Comparison of ENCODE assay signal across 1 cellular context in the genomic region with DNA sequence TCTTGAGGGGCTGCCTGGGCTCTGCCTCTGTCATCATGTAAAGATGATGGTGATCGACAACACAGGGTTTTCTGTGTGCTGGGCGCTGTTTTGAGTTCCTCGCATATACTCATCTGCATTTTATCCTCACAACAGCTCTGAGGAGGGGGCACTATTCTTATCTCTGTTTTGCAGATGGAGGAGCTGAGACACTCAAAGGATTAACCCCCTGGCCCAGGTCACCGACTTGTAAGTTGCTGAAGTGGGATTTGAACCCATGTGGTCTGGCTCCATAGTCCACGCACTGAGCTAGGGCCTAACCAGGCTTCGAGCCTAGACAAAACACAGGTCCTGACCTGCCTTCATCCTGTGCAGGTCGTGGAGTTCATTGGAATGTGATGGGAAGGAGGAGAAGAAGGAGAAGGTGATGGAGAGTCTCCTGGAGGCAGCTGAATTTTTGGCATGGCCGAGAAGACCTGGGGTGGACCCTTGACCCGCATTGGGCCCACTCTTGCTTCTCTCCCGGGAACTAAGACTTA.
TF ChIP-seq lines count a peak whose summit lies in the region.

No MANE protein-coding gene starts in this region.

TF ChIP-seq in K562, 482 proteins besides CTCF, POLR2A, EP300 and RAD21 (continued from another document and continues in another):
- TF ChIP-seq, protein P1, sequence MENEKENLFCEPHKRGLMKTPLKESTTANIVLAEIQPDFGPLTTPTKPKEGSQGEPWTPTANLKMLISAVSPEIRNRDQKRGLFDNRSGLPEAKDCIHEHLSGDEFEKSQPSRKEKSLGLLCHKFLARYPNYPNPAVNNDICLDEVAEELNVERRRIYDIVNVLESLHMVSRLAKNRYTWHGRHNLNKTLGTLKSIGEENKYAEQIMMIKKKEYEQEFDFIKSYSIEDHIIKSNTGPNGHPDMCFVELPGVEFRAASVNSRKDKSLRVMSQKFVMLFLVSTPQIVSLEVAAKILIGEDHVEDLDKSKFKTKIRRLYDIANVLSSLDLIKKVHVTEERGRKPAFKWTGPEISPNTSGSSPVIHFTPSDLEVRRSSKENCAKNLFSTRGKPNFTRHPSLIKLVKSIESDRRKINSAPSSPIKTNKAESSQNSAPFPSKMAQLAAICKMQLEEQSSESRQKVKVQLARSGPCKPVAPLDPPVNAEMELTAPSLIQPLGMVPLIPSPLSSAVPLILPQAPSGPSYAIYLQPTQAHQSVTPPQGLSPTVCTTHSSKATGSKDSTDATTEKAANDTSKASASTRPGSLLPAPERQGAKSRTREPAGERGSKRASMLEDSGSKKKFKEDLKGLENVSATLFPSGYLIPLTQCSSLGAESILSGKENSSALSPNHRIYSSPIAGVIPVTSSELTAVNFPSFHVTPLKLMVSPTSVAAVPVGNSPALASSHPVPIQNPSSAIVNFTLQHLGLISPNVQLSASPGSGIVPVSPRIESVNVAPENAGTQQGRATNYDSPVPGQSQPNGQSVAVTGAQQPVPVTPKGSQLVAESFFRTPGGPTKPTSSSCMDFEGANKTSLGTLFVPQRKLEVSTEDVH (IDR thresholded peaks at IDR 0.05; ENCODE audit: low read depth, partially characterized antibody), result no peak
- no peak for TF ChIP-seq NCOA1 (IDR thresholded peaks at IDR 0.05; ENCODE audit: low read depth)
- TF ChIP-seq, protein P2, sequence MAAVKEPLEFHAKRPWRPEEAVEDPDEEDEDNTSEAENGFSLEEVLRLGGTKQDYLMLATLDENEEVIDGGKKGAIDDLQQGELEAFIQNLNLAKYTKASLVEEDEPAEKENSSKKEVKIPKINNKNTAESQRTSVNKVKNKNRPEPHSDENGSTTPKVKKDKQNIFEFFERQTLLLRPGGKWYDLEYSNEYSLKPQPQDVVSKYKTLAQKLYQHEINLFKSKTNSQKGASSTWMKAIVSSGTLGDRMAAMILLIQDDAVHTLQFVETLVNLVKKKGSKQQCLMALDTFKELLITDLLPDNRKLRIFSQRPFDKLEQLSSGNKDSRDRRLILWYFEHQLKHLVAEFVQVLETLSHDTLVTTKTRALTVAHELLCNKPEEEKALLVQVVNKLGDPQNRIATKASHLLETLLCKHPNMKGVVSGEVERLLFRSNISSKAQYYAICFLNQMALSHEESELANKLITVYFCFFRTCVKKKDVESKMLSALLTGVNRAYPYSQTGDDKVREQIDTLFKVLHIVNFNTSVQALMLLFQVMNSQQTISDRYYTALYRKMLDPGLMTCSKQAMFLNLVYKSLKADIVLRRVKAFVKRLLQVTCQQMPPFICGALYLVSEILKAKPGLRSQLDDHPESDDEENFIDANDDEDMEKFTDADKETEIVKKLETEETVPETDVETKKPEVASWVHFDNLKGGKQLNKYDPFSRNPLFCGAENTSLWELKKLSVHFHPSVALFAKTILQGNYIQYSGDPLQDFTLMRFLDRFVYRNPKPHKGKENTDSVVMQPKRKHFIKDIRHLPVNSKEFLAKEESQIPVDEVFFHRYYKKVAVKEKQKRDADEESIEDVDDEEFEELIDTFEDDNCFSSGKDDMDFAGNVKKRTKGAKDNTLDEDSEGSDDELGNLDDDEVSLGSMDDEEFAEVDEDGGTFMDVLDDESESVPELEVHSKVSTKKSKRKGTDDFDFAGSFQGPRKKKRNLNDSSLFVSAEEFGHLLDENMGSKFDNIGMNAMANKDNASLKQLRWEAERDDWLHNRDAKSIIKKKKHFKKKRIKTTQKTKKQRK (IDR thresholded peaks at IDR 0.05; ENCODE audit: borderline replicate concordance, low read depth, low read length), result no peak
- TF ChIP-seq GATAD2A (IDR thresholded peaks at IDR 0.05), result no peak
- no peak for TF ChIP-seq TEAD1 (CRISPR knock-in tag; IDR thresholded peaks at IDR 0.05)
- TF ChIP-seq PHTF2 (CRISPR knock-in tag; IDR thresholded peaks at IDR 0.05), result no peak
- no peak for TF ChIP-seq MCM5 (IDR thresholded peaks at IDR 0.05; ENCODE audit: low read depth)
- TF ChIP-seq ZNF586 (CRISPR knock-in tag; conservative IDR thresholded peaks at IDR 0.05), result no peak
- TF ChIP-seq FOXJ3 (CRISPR knock-in tag; IDR thresholded peaks at IDR 0.05), result no peak
- TF ChIP-seq SMAD2 (IDR thresholded peaks at IDR 0.05; ENCODE audit: low read depth, low read length), result no peak
- peak; percentile 39; the same call in 1 of the 2 replicates for TF ChIP-seq STAT5A (IDR thresholded peaks at IDR 0.05; ENCODE audit: borderline replicate concordance, low read length)
- TF ChIP-seq CHCHD3 (CRISPR knock-in tag; IDR thresholded peaks at IDR 0.05), result no peak
- TF ChIP-seq KAT8 (IDR thresholded peaks at IDR 0.05; ENCODE audit: low read depth), result no peak
- TF ChIP-seq JUND (IDR thresholded peaks at IDR 0.05; ENCODE audit: borderline replicate concordance, low read depth, low read length), result no peak
- TF ChIP-seq JUND (tag; IDR thresholded peaks at IDR 0.05; ENCODE audit: borderline replicate concordance, low read depth, low read length), result no peak
- no peak for TF ChIP-seq KDM2B (CRISPR knock-in tag; IDR thresholded peaks at IDR 0.05)
- TF ChIP-seq, protein P3, sequence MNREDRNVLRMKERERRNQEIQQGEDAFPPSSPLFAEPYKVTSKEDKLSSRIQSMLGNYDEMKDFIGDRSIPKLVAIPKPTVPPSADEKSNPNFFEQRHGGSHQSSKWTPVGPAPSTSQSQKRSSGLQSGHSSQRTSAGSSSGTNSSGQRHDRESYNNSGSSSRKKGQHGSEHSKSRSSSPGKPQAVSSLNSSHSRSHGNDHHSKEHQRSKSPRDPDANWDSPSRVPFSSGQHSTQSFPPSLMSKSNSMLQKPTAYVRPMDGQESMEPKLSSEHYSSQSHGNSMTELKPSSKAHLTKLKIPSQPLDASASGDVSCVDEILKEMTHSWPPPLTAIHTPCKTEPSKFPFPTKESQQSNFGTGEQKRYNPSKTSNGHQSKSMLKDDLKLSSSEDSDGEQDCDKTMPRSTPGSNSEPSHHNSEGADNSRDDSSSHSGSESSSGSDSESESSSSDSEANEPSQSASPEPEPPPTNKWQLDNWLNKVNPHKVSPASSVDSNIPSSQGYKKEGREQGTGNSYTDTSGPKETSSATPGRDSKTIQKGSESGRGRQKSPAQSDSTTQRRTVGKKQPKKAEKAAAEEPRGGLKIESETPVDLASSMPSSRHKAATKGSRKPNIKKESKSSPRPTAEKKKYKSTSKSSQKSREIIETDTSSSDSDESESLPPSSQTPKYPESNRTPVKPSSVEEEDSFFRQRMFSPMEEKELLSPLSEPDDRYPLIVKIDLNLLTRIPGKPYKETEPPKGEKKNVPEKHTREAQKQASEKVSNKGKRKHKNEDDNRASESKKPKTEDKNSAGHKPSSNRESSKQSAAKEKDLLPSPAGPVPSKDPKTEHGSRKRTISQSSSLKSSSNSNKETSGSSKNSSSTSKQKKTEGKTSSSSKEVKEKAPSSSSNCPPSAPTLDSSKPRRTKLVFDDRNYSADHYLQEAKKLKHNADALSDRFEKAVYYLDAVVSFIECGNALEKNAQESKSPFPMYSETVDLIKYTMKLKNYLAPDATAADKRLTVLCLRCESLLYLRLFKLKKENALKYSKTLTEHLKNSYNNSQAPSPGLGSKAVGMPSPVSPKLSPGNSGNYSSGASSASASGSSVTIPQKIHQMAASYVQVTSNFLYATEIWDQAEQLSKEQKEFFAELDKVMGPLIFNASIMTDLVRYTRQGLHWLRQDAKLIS (CRISPR knock-in tag; IDR thresholded peaks at IDR 0.05), result no peak
- TF ChIP-seq, protein P4, sequence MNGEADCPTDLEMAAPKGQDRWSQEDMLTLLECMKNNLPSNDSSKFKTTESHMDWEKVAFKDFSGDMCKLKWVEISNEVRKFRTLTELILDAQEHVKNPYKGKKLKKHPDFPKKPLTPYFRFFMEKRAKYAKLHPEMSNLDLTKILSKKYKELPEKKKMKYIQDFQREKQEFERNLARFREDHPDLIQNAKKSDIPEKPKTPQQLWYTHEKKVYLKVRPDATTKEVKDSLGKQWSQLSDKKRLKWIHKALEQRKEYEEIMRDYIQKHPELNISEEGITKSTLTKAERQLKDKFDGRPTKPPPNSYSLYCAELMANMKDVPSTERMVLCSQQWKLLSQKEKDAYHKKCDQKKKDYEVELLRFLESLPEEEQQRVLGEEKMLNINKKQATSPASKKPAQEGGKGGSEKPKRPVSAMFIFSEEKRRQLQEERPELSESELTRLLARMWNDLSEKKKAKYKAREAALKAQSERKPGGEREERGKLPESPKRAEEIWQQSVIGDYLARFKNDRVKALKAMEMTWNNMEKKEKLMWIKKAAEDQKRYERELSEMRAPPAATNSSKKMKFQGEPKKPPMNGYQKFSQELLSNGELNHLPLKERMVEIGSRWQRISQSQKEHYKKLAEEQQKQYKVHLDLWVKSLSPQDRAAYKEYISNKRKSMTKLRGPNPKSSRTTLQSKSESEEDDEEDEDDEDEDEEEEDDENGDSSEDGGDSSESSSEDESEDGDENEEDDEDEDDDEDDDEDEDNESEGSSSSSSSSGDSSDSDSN (IDR thresholded peaks at IDR 0.05; ENCODE audit: borderline replicate concordance in 1 of 2, low read depth in 2 of 2, low read length in 2 of 2), result no peak
- no peak for TF ChIP-seq NEUROD1 (IDR thresholded peaks at IDR 0.05; ENCODE audit: borderline replicate concordance, low read depth, low read length, partially characterized antibody)
- no peak for TF ChIP-seq HCFC1 (IDR thresholded peaks at IDR 0.05; ENCODE audit: low read depth, low read length)
- no peak for TF ChIP-seq HSF4 (CRISPR knock-in tag; IDR thresholded peaks at IDR 0.05; ENCODE audit: borderline replicate concordance)
- no peak for TF ChIP-seq PCBP1 (IDR thresholded peaks at IDR 0.05; ENCODE audit: low read depth, low read length, poor library complexity, severe bottlenecking)
- TF ChIP-seq PHF8 (IDR thresholded peaks at IDR 0.05; ENCODE audit: borderline replicate concordance, low read length), result no peak
- no peak for TF ChIP-seq ZC3H4 (CRISPR knock-in tag; IDR thresholded peaks at IDR 0.05; ENCODE audit: borderline replicate concordance)
- no peak for TF ChIP-seq CXXC5 (CRISPR knock-in tag; IDR thresholded peaks at IDR 0.05)
- TF ChIP-seq ZNF77 (CRISPR knock-in tag; IDR thresholded peaks at IDR 0.05), result no peak
- no peak for TF ChIP-seq HDAC8 (tag; IDR thresholded peaks at IDR 0.05)
- TF ChIP-seq, protein P5, sequence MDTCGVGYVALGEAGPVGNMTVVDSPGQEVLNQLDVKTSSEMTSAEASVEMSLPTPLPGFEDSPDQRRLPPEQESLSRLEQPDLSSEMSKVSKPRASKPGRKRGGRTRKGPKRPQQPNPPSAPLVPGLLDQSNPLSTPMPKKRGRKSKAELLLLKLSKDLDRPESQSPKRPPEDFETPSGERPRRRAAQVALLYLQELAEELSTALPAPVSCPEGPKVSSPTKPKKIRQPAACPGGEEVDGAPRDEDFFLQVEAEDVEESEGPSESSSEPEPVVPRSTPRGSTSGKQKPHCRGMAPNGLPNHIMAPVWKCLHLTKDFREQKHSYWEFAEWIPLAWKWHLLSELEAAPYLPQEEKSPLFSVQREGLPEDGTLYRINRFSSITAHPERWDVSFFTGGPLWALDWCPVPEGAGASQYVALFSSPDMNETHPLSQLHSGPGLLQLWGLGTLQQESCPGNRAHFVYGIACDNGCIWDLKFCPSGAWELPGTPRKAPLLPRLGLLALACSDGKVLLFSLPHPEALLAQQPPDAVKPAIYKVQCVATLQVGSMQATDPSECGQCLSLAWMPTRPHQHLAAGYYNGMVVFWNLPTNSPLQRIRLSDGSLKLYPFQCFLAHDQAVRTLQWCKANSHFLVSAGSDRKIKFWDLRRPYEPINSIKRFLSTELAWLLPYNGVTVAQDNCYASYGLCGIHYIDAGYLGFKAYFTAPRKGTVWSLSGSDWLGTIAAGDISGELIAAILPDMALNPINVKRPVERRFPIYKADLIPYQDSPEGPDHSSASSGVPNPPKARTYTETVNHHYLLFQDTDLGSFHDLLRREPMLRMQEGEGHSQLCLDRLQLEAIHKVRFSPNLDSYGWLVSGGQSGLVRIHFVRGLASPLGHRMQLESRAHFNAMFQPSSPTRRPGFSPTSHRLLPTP (IDR thresholded peaks at IDR 0.05; ENCODE audit: borderline replicate concordance, extremely low read depth, insufficient read length), result peak; percentile 30
- no peak for TF ChIP-seq ZNF766 (CRISPR knock-in tag; conservative IDR thresholded peaks at IDR 0.05)
- TF ChIP-seq DPF2 (IDR thresholded peaks at IDR 0.05), result peak; percentile 89
- TF ChIP-seq CHD2 (IDR thresholded peaks at IDR 0.05; ENCODE audit: low read depth, low read length), result no peak
- TF ChIP-seq ARID2 (IDR thresholded peaks at IDR 0.05), result no peak
- no peak for TF ChIP-seq ATF7 (IDR thresholded peaks at IDR 0.05)
- no peak for TF ChIP-seq BRD4 (IDR thresholded peaks at IDR 0.05)
- peak; percentile 19 for TF ChIP-seq MEIS2 (IDR thresholded peaks at IDR 0.05; ENCODE audit: partially characterized antibody)
- TF ChIP-seq ESRRA (IDR thresholded peaks at IDR 0.05; ENCODE audit: borderline replicate concordance, low read depth), result no peak
- no peak for TF ChIP-seq RFX1 (IDR thresholded peaks at IDR 0.05)
- no peak for TF ChIP-seq NCOA6 (IDR thresholded peaks at IDR 0.05)
- TF ChIP-seq, protein P6, sequence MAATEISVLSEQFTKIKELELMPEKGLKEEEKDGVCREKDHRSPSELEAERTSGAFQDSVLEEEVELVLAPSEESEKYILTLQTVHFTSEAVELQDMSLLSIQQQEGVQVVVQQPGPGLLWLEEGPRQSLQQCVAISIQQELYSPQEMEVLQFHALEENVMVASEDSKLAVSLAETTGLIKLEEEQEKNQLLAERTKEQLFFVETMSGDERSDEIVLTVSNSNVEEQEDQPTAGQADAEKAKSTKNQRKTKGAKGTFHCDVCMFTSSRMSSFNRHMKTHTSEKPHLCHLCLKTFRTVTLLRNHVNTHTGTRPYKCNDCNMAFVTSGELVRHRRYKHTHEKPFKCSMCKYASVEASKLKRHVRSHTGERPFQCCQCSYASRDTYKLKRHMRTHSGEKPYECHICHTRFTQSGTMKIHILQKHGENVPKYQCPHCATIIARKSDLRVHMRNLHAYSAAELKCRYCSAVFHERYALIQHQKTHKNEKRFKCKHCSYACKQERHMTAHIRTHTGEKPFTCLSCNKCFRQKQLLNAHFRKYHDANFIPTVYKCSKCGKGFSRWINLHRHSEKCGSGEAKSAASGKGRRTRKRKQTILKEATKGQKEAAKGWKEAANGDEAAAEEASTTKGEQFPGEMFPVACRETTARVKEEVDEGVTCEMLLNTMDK (IDR thresholded peaks at IDR 0.05; ENCODE audit: borderline replicate concordance, insufficient read depth, low read depth, low read length, poor library complexity, severe bottlenecking), result no peak
- TF ChIP-seq, protein P7, sequence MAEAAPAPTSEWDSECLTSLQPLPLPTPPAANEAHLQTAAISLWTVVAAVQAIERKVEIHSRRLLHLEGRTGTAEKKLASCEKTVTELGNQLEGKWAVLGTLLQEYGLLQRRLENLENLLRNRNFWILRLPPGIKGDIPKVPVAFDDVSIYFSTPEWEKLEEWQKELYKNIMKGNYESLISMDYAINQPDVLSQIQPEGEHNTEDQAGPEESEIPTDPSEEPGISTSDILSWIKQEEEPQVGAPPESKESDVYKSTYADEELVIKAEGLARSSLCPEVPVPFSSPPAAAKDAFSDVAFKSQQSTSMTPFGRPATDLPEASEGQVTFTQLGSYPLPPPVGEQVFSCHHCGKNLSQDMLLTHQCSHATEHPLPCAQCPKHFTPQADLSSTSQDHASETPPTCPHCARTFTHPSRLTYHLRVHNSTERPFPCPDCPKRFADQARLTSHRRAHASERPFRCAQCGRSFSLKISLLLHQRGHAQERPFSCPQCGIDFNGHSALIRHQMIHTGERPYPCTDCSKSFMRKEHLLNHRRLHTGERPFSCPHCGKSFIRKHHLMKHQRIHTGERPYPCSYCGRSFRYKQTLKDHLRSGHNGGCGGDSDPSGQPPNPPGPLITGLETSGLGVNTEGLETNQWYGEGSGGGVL (CRISPR knock-in tag; IDR thresholded peaks at IDR 0.05), result no peak
